13 cellular contexts compared by ENCODE assay signal in genomic region chr6:75619230-75619899, GRCh38. TPM values are rescaled to one million over a fixed set of nuclear protein-coding genes. Genes with fewer than 3 reads are reported as not detected.
DNase-seq lines count a peak whose midpoint lies in the region; ATAC-seq and TF ChIP-seq lines count a peak whose summit lies in the region.
"Had no signal": no experiment of that assay in that cellular context is flagged by ENCODE, and none has a peak within 500 bp of the region (broad histone marks: within the 10 kb centered on the region; RNA-seq: fewer than 3 reads in every experiment).

No MANE protein-coding gene starts in this region.

- peaks cover 35% of the 10 kb centered on the region for H3K36me3 Mint-ChIP-seq in activated CD4-positive, alpha-beta T cell treated with anti-CD3 and anti-CD28 coated beads for 36 hours (ENCODE audit: low read depth)
- H3K36me3 Mint-ChIP-seq in stimulated activated memory B cell treated with anti-CD40 and anti-IgM and Interleukin-4, amounts not matched to agents 10 μg/mL and 1 μg/mL and 100 μg/mL, for 72 hours: peaks cover 14% of the 10 kb centered on the region

- POLR2A ChIA-PET in activated CD4-positive, alpha-beta T cell treated with anti-CD3 and anti-CD28 coated beads for 36 hours (lab: Charles Lee): no interaction called here

- intact Hi-C loops in activated CD4-positive, alpha-beta T cell treated with anti-CD3 and anti-CD28 coated beads for 36 hours (cut with DNase I, micrococcal nuclease): no loop called here
- intact Hi-C loops in left colon (cut with DNase I, micrococcal nuclease): no loop called here

- no peaks in the 10 kb centered on the region for H3K27me3 Mint-ChIP-seq in activated CD4-positive, alpha-beta T cell treated with anti-CD3 and anti-CD28 coated beads for 36 hours
- H3K27me3 Mint-ChIP-seq in stimulated activated memory B cell treated with anti-CD40 and anti-IgM and Interleukin-4, amounts not matched to agents 10 μg/mL and 1 μg/mL and 100 μg/mL, for 72 hours: no peaks in the 10 kb centered on the region

- peak overlapping the region; percentile 20 for H3K27ac Mint-ChIP-seq in activated CD4-positive, alpha-beta T cell treated with anti-CD3 and anti-CD28 coated beads for 36 hours
- peak overlapping the region; percentile 63 for H3K27ac Mint-ChIP-seq in stimulated activated memory B cell treated with anti-CD40 and anti-IgM and Interleukin-4, amounts not matched to agents 10 μg/mL and 1 μg/mL and 100 μg/mL, for 72 hours

- TF ChIP-seq CTCF in cardiac fibroblast (IDR thresholded peaks at IDR 0.05; ENCODE audit: low read depth, low read length): no peak

- H3K9me3 Mint-ChIP-seq in activated CD4-positive, alpha-beta T cell treated with anti-CD3 and anti-CD28 coated beads for 36 hours (ENCODE audit: low read depth): no peaks in the 10 kb centered on the region
- H3K9me3 Mint-ChIP-seq in stimulated activated memory B cell treated with anti-CD40 and anti-IgM and Interleukin-4, amounts not matched to agents 10 μg/mL and 1 μg/mL and 100 μg/mL, for 72 hours: no peaks in the 10 kb centered on the region

- no peak for DNase-seq in activated CD4-positive, alpha-beta T cell treated with anti-CD3 and anti-CD28 coated beads for 36 hours
- no peak for DNase-seq in activated CD4-positive, alpha-beta T cell treated with anti-CD3 and anti-CD28 coated beads for 4 hours
- peak; percentile 39 to 40 for DNase-seq in cardiac fibroblast (ENCODE audit: low read depth in 2 of 2)
- DNase-seq in left colon: no peak
- DNase-seq in effector CD4-positive, alpha-beta T cell: no peak
- no peak for DNase-seq in stimulated activated CD4-positive, alpha-beta T cell treated with anti-CD3 and anti-CD28 coated beads, Interleukin-15, amount 100 ng/mL, for 24 hours
- no peak for DNase-seq in DMS79 treated with DMSO at 0.1 percent for 48 hours (lab: John Stamatoyannopoulos, UW)
- DNase-seq: activated CD4-positive, alpha-beta T cell treated with anti-CD3 and anti-CD28 coated beads for 1 hour; body of pancreas; KBM-7; NCI-H1930; SK-N-SH had no signal

- no peak overlapping the region for H3K4me3 Mint-ChIP-seq in activated CD4-positive, alpha-beta T cell treated with anti-CD3 and anti-CD28 coated beads for 36 hours
- no peak overlapping the region for H3K4me3 Mint-ChIP-seq in stimulated activated memory B cell treated with anti-CD40 and anti-IgM and Interleukin-4, amounts not matched to agents 10 μg/mL and 1 μg/mL and 100 μg/mL, for 72 hours

- H3K4me3 ChIP-seq in cardiac fibroblast (replicated peaks in 1 of 2; ENCODE audit: low read depth in 2 of 2, low read length in 2 of 2): no peak overlapping the region
- H3K4me3 ChIP-seq: body of pancreas had no signal

- CTCF ChIA-PET in activated CD4-positive, alpha-beta T cell treated with anti-CD3 and anti-CD28 coated beads for 36 hours (lab: Charles Lee): interaction anchor here (0.7 to 3.8 kb wide), 3 partner anchors 8 to 30 kb away, joined by 3 to 14 read pairs (median 7); partner anchors contain the start of gene SENP6

- peaks cover 58% of the 10 kb centered on the region for H3K4me1 Mint-ChIP-seq in activated CD4-positive, alpha-beta T cell treated with anti-CD3 and anti-CD28 coated beads for 36 hours
- H3K4me1 Mint-ChIP-seq in stimulated activated memory B cell treated with anti-CD40 and anti-IgM and Interleukin-4, amounts not matched to agents 10 μg/mL and 1 μg/mL and 100 μg/mL, for 72 hours: peaks cover 56% of the 10 kb centered on the region

- no peak for ATAC-seq in activated CD4-positive, alpha-beta T cell treated with anti-CD3 and anti-CD28 coated beads for 36 hours
- peak; percentile 35 for ATAC-seq in left colon
- ATAC-seq in stimulated activated memory B cell treated with anti-CD40 and anti-IgM and Interleukin-4, amounts not matched to agents 10 μg/mL and 1 μg/mL and 100 μg/mL, for 72 hours: no peak
- ATAC-seq: body of pancreas had no signal

RNA-seq across cellular contexts. Expression of gene SENP6, which starts 17.7 kb away (rescaled TPM):
- 10 to 100 TPM; 69.5 to 75.1 TPM for total RNA-seq in activated CD4-positive, alpha-beta T cell treated with anti-CD3 and anti-CD28 coated beads for 36 hours
- 10 to 100 TPM; 65.6 to 73.9 TPM for total RNA-seq in left colon

Comparison
In these comparisons a context has a peak if more than half of its experiments do, and no peak if none do; other contexts are left out.
1. DNase-seq: peak in cardiac fibroblast (2 of 2); none in activated CD4-positive, alpha-beta T cell treated with anti-CD3 and anti-CD28 coated beads for 36 hours (single experiment), activated CD4-positive, alpha-beta T cell treated with anti-CD3 and anti-CD28 coated beads for 4 hours (0 of 2), left colon (0 of 2), effector CD4-positive, alpha-beta T cell (single experiment), stimulated activated CD4-positive, alpha-beta T cell treated with anti-CD3 and anti-CD28 coated beads, Interleukin-15, amount 100 ng/mL, for 24 hours (single experiment) and DMS79 treated with DMSO at 0.1 percent for 48 hours (single experiment).